Comparison of ENCODE assay signal across 1 cellular context in the genomic region with DNA sequence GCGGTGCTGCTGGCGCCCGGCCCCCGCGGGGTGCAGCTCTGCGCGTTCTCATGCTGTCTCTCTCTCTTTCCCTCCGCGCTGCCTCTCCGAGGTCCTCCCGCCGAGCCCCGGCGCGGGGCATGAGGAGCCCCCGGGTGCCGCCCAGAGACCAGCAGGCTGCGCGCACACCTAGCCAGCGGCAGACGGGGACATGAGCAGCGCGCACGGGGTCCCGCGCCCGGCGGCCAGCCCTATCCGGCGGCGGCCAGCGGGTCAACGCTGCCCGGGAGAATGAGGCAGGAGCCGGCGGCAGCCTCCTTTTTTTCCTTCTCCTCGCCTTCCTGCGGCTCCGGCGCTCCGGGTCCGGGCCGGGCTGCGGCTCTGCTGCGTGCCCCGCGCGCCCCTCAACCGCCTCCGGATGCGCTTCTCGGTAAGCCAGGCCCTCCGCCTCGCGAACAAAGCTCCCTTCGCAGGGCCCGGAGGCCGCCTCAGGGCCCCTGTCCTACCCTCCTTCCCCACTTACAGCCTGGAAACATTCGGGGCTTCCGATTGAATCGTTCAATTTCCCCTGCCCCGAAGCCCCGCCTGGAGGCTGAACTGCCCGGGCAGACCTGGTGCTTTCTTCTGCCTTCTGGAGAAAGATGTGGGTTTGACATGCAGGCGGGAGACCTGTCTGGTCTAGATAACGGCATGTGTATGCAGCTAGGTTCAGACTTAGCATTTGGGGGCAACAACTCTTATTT.
TF ChIP-seq lines count a peak whose summit lies in the region.

A gene (plus strand): TSS at position 64 of the 722 bp plus-strand sequence.

TF ChIP-seq in IMR-90, 13 proteins besides CTCF, POLR2A, EP300 and RAD21 (continued from another document):
- TF ChIP-seq MAFK (IDR thresholded peaks at IDR 0.05; ENCODE audit: low read depth, low read length) (no peak), RCOR1 (IDR thresholded peaks at IDR 0.05; ENCODE audit: insufficient replicate concordance, low read length) (no peak), SMC3 (IDR thresholded peaks at IDR 0.05; ENCODE audit: low read depth, low read length) (no peak)
TF ChIP-seq in IMR-90: peak in this region for 0.
